In the genomic region with DNA sequence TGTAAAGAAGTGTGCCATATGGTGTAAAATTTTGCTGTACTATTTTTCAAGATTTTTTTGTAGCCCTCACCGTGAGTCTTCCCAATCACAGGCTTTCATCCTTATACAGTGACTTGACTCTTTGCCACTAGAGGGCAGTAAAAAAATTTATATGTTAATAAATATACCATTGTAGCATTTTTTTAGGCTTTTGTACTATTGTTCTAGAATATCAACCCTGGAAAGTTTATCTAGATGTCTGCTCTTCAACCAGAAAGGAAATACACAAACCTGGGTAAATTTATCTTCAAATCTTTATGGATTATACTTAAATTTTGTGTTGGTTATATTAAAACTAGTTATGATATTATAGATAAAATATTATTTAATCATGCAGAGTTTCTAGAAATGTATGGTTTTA, we compare ENCODE assay signal across 1 cellular context.
TF ChIP-seq lines count a peak whose summit lies in the region.

No MANE protein-coding gene starts in this region.

TF ChIP-seq in SK-N-SH treated with all-trans-retinoic acid at 6 μM for 48 hours, 23 proteins besides CTCF, POLR2A, EP300 and RAD21 (continued from another document):
- TF ChIP-seq CSRNP3 (CRISPR knock-in tag; IDR thresholded peaks at IDR 0.05) (no peak), ESRRG (CRISPR knock-in tag; IDR thresholded peaks at IDR 0.05) (no peak)
